In the genomic region with DNA sequence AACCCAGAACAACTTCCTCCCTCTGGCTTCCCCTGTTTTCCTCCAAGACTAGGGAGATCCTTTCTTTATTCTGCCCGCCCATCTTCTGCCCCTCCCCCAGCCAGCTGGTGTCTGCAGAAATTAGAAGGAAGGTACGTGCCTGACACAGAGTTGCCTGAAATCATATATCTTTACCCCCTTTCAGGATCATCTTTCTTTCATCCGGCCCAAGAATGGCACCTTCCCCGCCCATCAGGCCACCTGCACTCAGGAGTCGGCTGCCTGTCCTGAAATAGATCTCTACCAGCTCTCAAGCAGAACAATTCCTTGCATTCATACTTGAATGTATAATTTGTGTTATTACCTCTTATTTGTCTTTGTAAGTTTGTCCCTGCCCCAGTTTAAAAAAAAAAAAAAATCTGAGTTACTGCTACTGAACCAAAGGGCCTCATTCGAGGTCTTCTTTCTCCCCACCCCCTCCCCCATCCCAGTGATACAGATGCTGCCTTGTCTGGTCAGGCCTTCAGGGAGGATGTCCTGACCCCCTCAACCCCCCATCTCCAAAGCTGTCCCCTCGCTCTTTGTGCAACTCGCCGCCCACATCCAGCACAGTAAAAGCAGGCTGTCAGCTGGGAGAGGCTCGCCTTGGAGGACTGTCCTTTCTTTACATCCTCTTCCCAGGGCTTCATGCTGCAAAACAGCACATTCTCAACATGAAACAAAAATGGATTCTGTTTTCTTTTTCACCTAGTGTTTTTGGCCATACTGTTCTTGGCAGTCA, we compare ENCODE assay signal across 11 cellular contexts.
A peak's percentile ranks its signal among the peaks of the same experiment; 100 is the strongest.
DNase-seq lines count a peak whose midpoint lies in the region; ATAC-seq and TF ChIP-seq lines count a peak whose summit lies in the region.
"Had no signal": no experiment of that assay in that cellular context is flagged by ENCODE, and none has a peak within 500 bp of the region (broad histone marks: within the 10 kb centered on the region; RNA-seq: fewer than 3 reads in every experiment).

No MANE protein-coding gene starts in this region.

- H3K36me3 Mint-ChIP-seq in neural progenitor cell, result no peaks in the 10 kb centered on the region

- H3F3A ChIP-seq in neural progenitor cell (ENCODE audit: low read depth), result peaks cover 6% of the 10 kb centered on the region

- H3K79me2 ChIP-seq in ACC112 (ENCODE audit: control insufficient read depth, insufficient read depth, low read length, unreplicated experiment) (no peaks in the 10 kb centered on the region), neural progenitor cell (ENCODE audit: low read depth) (no peaks in the 10 kb centered on the region)

- ATAC-seq in GM19395 (IDR thresholded peaks at IDR 0.05; ENCODE audit: unreplicated experiment) (no peak), HG02759 (IDR thresholded peaks at IDR 0.05; ENCODE audit: unreplicated experiment) (no peak)

- H3K9me3 Mint-ChIP-seq in neural progenitor cell, result peaks cover 5% of the 10 kb centered on the region

- peaks cover 54% of the 10 kb centered on the region for H3K4me1 Mint-ChIP-seq in neural progenitor cell

- H3K27ac ChIP-seq in ACC112 (ENCODE audit: low read depth, low read length) (peak overlapping the region; percentile 80), ectodermal cell (ENCODE audit: insufficient read depth, low read depth, low read length, poor library complexity, severe bottlenecking) (peak overlapping the region; percentile 58), neural progenitor cell (no peak overlapping the region)

- 41 to 44% methylated on average over 9 to 10 of the region's 10 CpGs for WGBS in ectodermal cell, 2 experiments

- peak overlapping the region; percentile 92 for H3K27ac Mint-ChIP-seq in neural progenitor cell

- no peak overlapping the region for H2AFZ ChIP-seq in ACC112 (ENCODE audit: low read length, unreplicated experiment)
- H2AFZ ChIP-seq in neural progenitor cell (replicated peaks), result no peak overlapping the region

- H3K9me3 ChIP-seq in ectodermal cell (ENCODE audit: control insufficient read depth, low read length), result no peaks in the 10 kb centered on the region
- H3K9me3 ChIP-seq in neural progenitor cell (ENCODE audit: low read depth), result no peaks in the 10 kb centered on the region
- H3K9me3 ChIP-seq: ovary had no signal

- H3K36me3 ChIP-seq in ACC112 (ENCODE audit: insufficient read depth, low read length), result peaks cover 3% of the 10 kb centered on the region; the same call in 1 of the 2 replicates
- H3K36me3 ChIP-seq in ectodermal cell (ENCODE audit: control insufficient read depth, insufficient read depth, low read length), result no peaks in the 10 kb centered on the region
- no peaks in the 10 kb centered on the region for H3K36me3 ChIP-seq in neural progenitor cell
- H3K36me3 ChIP-seq: ovary had no signal

- DNase-seq in NCI-H2227 (lab: John Stamatoyannopoulos, UW; ENCODE audit: unreplicated experiment) (peak; percentile 83), neural progenitor cell (ENCODE audit: low spot score) (peak; percentile 30), Ammon's horn (ENCODE audit: low spot score) (no peak), CD1c-positive myeloid dendritic cell (ENCODE audit: extremely low spot score) (no peak)
- DNase-seq: activated CD8-positive, alpha-beta memory T cell treated with anti-CD3 and anti-CD28 coated beads for 24 hours; COR-L47 had no signal

- no peak overlapping the region for H3K9ac ChIP-seq in neural progenitor cell

- peaks cover 6% of the 10 kb centered on the region for H3K27me3 Mint-ChIP-seq in neural progenitor cell (ENCODE audit: insufficient read depth, low read depth)

- H3K4me3 Mint-ChIP-seq in neural progenitor cell, result peak overlapping the region; percentile 65

- TF ChIP-seq CTCF in neural progenitor cell (IDR thresholded peaks at IDR 0.05), result no peak

- H4K20me1 ChIP-seq in neural progenitor cell (ENCODE audit: low read depth), result no peaks in the 10 kb centered on the region

- H3K27me3 ChIP-seq in ACC112 (ENCODE audit: insufficient read depth, low read length) (no peaks in the 10 kb centered on the region), ectodermal cell (ENCODE audit: control insufficient read depth, insufficient read depth, low read length, poor library complexity, severe bottlenecking) (no peaks in the 10 kb centered on the region), neural progenitor cell (no peaks in the 10 kb centered on the region)
- H3K27me3 ChIP-seq: ovary had no signal

- peak overlapping the region; percentile 51 for H3K4me2 ChIP-seq in neural progenitor cell

- no peak overlapping the region for H3K4me3 ChIP-seq in ACC112 (ENCODE audit: low read depth, low read length)
- no peak overlapping the region for H3K4me3 ChIP-seq in ectodermal cell (ENCODE audit: insufficient read depth, low read depth, low read length)
- H3K4me3 ChIP-seq in neural progenitor cell, result no peak overlapping the region
- H3K4me3 ChIP-seq: ovary had no signal

- H3K4me1 ChIP-seq in ACC112 (ENCODE audit: control insufficient read depth, insufficient read depth, low read length, unreplicated experiment), result peaks cover 39% of the 10 kb centered on the region
- peaks cover 24% of the 10 kb centered on the region for H3K4me1 ChIP-seq in ectodermal cell (ENCODE audit: control insufficient read depth, insufficient read depth, low read length)
- H3K4me1 ChIP-seq in neural progenitor cell, result peaks cover 24% of the 10 kb centered on the region

Comparison
In these comparisons a context has a peak if more than half of its experiments do, and no peak if none do; other contexts are left out.
1. DNase-seq: peak in NCI-H2227 (single experiment) and neural progenitor cell (single experiment); none in Ammon's horn (single experiment) and CD1c-positive myeloid dendritic cell (single experiment).